In the genomic region with DNA sequence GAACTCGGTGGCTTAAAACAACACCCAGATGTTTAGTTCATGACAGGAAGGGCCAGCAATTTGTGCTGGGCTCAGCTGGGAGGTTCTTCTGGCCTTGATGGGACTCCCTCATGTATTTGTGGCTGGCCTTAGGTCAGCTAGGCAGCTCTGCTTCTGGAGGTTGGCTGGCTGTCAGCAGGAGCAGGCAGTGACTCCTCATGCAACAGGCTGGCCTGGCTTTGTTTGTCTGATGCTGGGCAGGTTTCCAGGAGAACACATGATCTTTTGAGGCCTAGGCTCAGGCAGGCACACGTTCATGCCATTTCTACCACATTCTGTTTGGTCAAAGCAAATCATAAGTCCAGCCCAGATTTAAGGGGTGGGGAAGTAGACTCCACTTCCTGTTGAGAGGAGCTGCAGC, we compare ENCODE assay signal across 9 cellular contexts.
DNase-seq lines count a peak whose midpoint lies in the region; ATAC-seq and TF ChIP-seq lines count a peak whose summit lies in the region.
"Had no signal": no experiment of that assay in that cellular context is flagged by ENCODE, and none has a peak within 500 bp of the region (broad histone marks: within the 10 kb centered on the region; RNA-seq: fewer than 3 reads in every experiment).

No MANE protein-coding gene starts in this region.

- H3K36me3 ChIP-seq in lower lobe of right lung = no peaks in the 10 kb centered on the region

- H3K4me3 ChIP-seq in lower lobe of right lung = no peak overlapping the region

- peaks cover 14% of the 10 kb centered on the region for H3K9me3 ChIP-seq in lower lobe of right lung

- H3K27me3 ChIP-seq in lower lobe of right lung (ENCODE audit: low read depth) = peaks cover 4% of the 10 kb centered on the region

- H3K27ac ChIP-seq in substantia nigra (ENCODE audit: low read depth, low read length, poor library complexity, severe bottlenecking) = no peak overlapping the region
- H3K27ac ChIP-seq in lower lobe of right lung = no peak overlapping the region

- intact Hi-C loops in lower lobe of right lung (cut with DNase I) = no loop called here

- H3K4me1 ChIP-seq in lower lobe of right lung = no peaks in the 10 kb centered on the region

- peak; percentile 51 for DNase-seq in DMS 273 (lab: John Stamatoyannopoulos, UW; ENCODE audit: unreplicated experiment)
- DNase-seq in MV-4-11 (lab: John Stamatoyannopoulos, UW) = peak; percentile 80
- peak; percentile 99 for DNase-seq in SHP77 treated with DMSO at 0.1 percent for 48 hours (lab: John Stamatoyannopoulos, UW)
- peak; percentile 52 for DNase-seq in glomerular endothelial cell (ENCODE audit: extremely low read depth, low read depth, low spot score)
- DNase-seq in substantia nigra (lab: John Stamatoyannopoulos, UW) = no peak
- DNase-seq in lower lobe of right lung = no peak
- DNase-seq: activated CD4-positive, CD25-positive, alpha-beta regulatory T cell treated with anti-CD3 and anti-CD28 coated beads, Interleukin-2, amount 50 U/mL, for 72 hours had no signal

- TF ChIP-seq CTCF in lower lobe of right lung (IDR thresholded peaks at IDR 0.05) = no peak

- no peak for ATAC-seq in HG03442 (IDR thresholded peaks at IDR 0.05; ENCODE audit: unreplicated experiment)
- ATAC-seq in HG02852 (IDR thresholded peaks at IDR 0.05; ENCODE audit: unreplicated experiment) = no peak
- ATAC-seq in lower lobe of right lung = no peak

Comparison
In these comparisons a context has a peak if more than half of its experiments do, and no peak if none do; other contexts are left out.
1. DNase-seq: peak in DMS 273 (single experiment), MV-4-11 (single experiment), SHP77 treated with DMSO at 0.1 percent for 48 hours (single experiment) and glomerular endothelial cell (single experiment); none in substantia nigra (0 of 49) and lower lobe of right lung (single experiment).